In genomic region chr4:159417006-159417405, GRCh38 we compare ENCODE assay signal across 19 cellular contexts.
"Had no signal": no experiment of that assay in that cellular context is flagged by ENCODE, and none has a peak within 500 bp of the region (broad histone marks: within the 10 kb centered on the region; RNA-seq: fewer than 3 reads in every experiment).

No MANE protein-coding gene starts in this region.

- H3K27ac Mint-ChIP-seq: naive B cell; nephron; stimulated activated naive B cell treated with anti-CD40 and anti-IgM and Interleukin-4, amounts not matched to agents 10 μg/mL and 1 μg/mL and 100 μg/mL, for 72 hours had no signal

- H3K27ac ChIP-seq: epithelial cell of prostate, esophagus muscularis mucosa, gastroesophageal sphincter, psoas muscle, right lobe of liver, testis, tibial nerve, upper lobe of right lung, vagina had no signal

- H3K36me3 ChIP-seq: esophagus muscularis mucosa, gastroesophageal sphincter, right lobe of liver, tibial nerve, upper lobe of right lung, vagina had no signal

- H3K4me1 Mint-ChIP-seq: naive B cell; stimulated activated naive B cell treated with anti-CD40 and anti-IgM and Interleukin-4, amounts not matched to agents 10 μg/mL and 1 μg/mL and 100 μg/mL, for 72 hours; stimulated activated naive CD8-positive, alpha-beta T cell treated with anti-CD3 and anti-CD28 coated beads, Interleukin-15, amount 100 ng/mL, for 72 hours had no signal

- DNase-seq: effector memory CD4-positive, alpha-beta T cell; left colon; mesendoderm; naive B cell; psoas muscle; retina; right lobe of liver; stimulated activated CD4-positive, alpha-beta T cell treated with anti-CD3 and anti-CD28 coated beads, Interleukin-4, amount 100 ng/mL, for 4 hours; stimulated activated naive B cell treated with anti-CD40 and anti-IgM and Interleukin-4, amounts not matched to agents 10 μg/mL and 1 μg/mL and 100 μg/mL, for 72 hours; stimulated activated naive CD8-positive, alpha-beta T cell treated with anti-CD3 and anti-CD28 coated beads, Interleukin-15, amount 100 ng/mL, for 72 hours; testis; upper lobe of right lung had no signal

- FAIRE-seq: endometrium had no signal

- H3K4me1 ChIP-seq: esophagus muscularis mucosa, gastroesophageal sphincter, psoas muscle, right lobe of liver, testis, tibial nerve, upper lobe of right lung, vagina had no signal

- H3K27me3 Mint-ChIP-seq: naive B cell; stimulated activated naive B cell treated with anti-CD40 and anti-IgM and Interleukin-4, amounts not matched to agents 10 μg/mL and 1 μg/mL and 100 μg/mL, for 72 hours had no signal

- H3K36me3 Mint-ChIP-seq: stimulated activated naive B cell treated with anti-CD40 and anti-IgM and Interleukin-4, amounts not matched to agents 10 μg/mL and 1 μg/mL and 100 μg/mL, for 72 hours had no signal

- H3K27me3 ChIP-seq: esophagus muscularis mucosa, gastroesophageal sphincter, right lobe of liver, testis, tibial nerve, upper lobe of right lung, vagina had no signal

- H3K9me3 ChIP-seq: right lobe of liver, testis, upper lobe of right lung, vagina had no signal

- ATAC-seq: gastroesophageal sphincter; left colon; psoas muscle; right lobe of liver; stimulated activated naive B cell treated with anti-CD40 and anti-IgM and Interleukin-4, amounts not matched to agents 10 μg/mL and 1 μg/mL and 100 μg/mL, for 72 hours; stimulated activated naive CD8-positive, alpha-beta T cell treated with anti-CD3 and anti-CD28 coated beads, Interleukin-15, amount 100 ng/mL, for 72 hours; upper lobe of right lung had no signal

- H3K4me3 Mint-ChIP-seq: naive B cell; nephron; stimulated activated naive B cell treated with anti-CD40 and anti-IgM and Interleukin-4, amounts not matched to agents 10 μg/mL and 1 μg/mL and 100 μg/mL, for 72 hours; stimulated activated naive CD8-positive, alpha-beta T cell treated with anti-CD3 and anti-CD28 coated beads, Interleukin-15, amount 100 ng/mL, for 72 hours had no signal

- H3K9me3 Mint-ChIP-seq: stimulated activated naive CD8-positive, alpha-beta T cell treated with anti-CD3 and anti-CD28 coated beads, Interleukin-15, amount 100 ng/mL, for 72 hours had no signal

- H3K4me3 ChIP-seq: esophagus muscularis mucosa, gastroesophageal sphincter, psoas muscle, right lobe of liver, testis, tibial nerve, upper lobe of right lung, vagina had no signal
